8 cellular contexts compared by ENCODE assay signal in genomic region chr1:66300986-66301451, GRCh38.
A peak's percentile ranks its signal among the peaks of the same experiment; 100 is the strongest.
DNase-seq lines count a peak whose midpoint lies in the region; ATAC-seq and TF ChIP-seq lines count a peak whose summit lies in the region.

No MANE protein-coding gene starts in this region.

- H3K4me3 Mint-ChIP-seq in CD4-positive, alpha-beta memory T cell = peak overlapping the region; percentile 80 to 90 (median 84)

- H3K4me3 ChIP-seq in CD4-positive, alpha-beta memory T cell (ENCODE audit: low read length in 2 of 2) = no peak overlapping the region
- 0 out of 2 replicates have a peak overlapping the region, but pooled peaks have one; percentile 15 for H3K4me3 ChIP-seq in WI38 (ENCODE audit: low read depth, low read length)

- H3K9me3 Mint-ChIP-seq in CD4-positive, alpha-beta memory T cell = peaks cover 0 to 2% (median 0%) of the 10 kb centered on the region in 8 donors

- no peaks in the 10 kb centered on the region for H3K9me3 ChIP-seq in CD4-positive, alpha-beta memory T cell (ENCODE audit: control insufficient read depth in 1 of 2, low read length in 2 of 2)

- peaks cover 32% of the 10 kb centered on the region for H3K4me1 ChIP-seq in CD4-positive, alpha-beta memory T cell (ENCODE audit: insufficient read depth, low read length)
- peaks cover 6% of the 10 kb centered on the region for H3K4me1 ChIP-seq in foreskin keratinocyte

- CTCF ChIA-PET in CD4-positive, alpha-beta memory T cell (lab: Charles Lee; ENCODE audit: partially characterized antibody) = interaction anchor here (1.0 to 4.2 kb wide), 12 partner anchors 10 to 145 kb away, joined by 3 to 19 read pairs (median 6); no protein-coding TSS in a partner anchor

- H3K27ac Mint-ChIP-seq in CD4-positive, alpha-beta memory T cell = peak overlapping the region; percentile 83 to 98 (median 96)

- peak; percentile 81 for ATAC-seq in GM19438 (IDR thresholded peaks at IDR 0.05; ENCODE audit: low read depth, unreplicated experiment)
- peak; percentile 85 for ATAC-seq in HG03432 (IDR thresholded peaks at IDR 0.05; ENCODE audit: unreplicated experiment)
- ATAC-seq in foreskin keratinocyte = peak; percentile 75
- ATAC-seq in stimulated activated naive CD8-positive, alpha-beta T cell treated with anti-CD3 and anti-CD28 coated beads, Interleukin-15, Interleukin-2, amounts not matched to agents 100 U/mL and 50 U/mL, for 24 hours = peak; percentile 92

- intact Hi-C loops in CD4-positive, alpha-beta memory T cell (cut with micrococcal nuclease) = loop anchor here (1.0 to 2.0 kb wide), 2 partner anchors 18 to 29 kb away; no protein-coding TSS in a partner anchor

- H3K4me1 Mint-ChIP-seq in CD4-positive, alpha-beta memory T cell = peaks cover 23 to 41% (median 30%) of the 10 kb centered on the region in 4 donors

- POLR2A ChIA-PET in CD4-positive, alpha-beta memory T cell (lab: Charles Lee; ENCODE audit: partially characterized antibody) = interaction anchor here (0.7 to 7.6 kb wide), 15 partner anchors 8 to 469 kb away, joined by 3 to 101 read pairs (median 5); no protein-coding TSS in a partner anchor

- no peaks in the 10 kb centered on the region for H3K36me3 Mint-ChIP-seq in CD4-positive, alpha-beta memory T cell

- peak overlapping the region; percentile 52 for H3K27ac ChIP-seq in CD4-positive, alpha-beta memory T cell (ENCODE audit: low read depth, low read length)
- peak overlapping the region; percentile 46 for H3K27ac ChIP-seq in foreskin keratinocyte

- H3K36me3 ChIP-seq in CD4-positive, alpha-beta memory T cell (ENCODE audit: insufficient read depth, low read length) = no peaks in the 10 kb centered on the region

- H3K27me3 Mint-ChIP-seq in CD4-positive, alpha-beta memory T cell = no peaks in the 10 kb centered on the region

- TF ChIP-seq CTCF in WI38 (IDR thresholded peaks at IDR 0.05; ENCODE audit: low read depth, low read length) (no peak), foreskin keratinocyte (conservative IDR thresholded peaks at IDR 0.05) (no peak)

- no peaks in the 10 kb centered on the region for H3K27me3 ChIP-seq in CD4-positive, alpha-beta memory T cell (ENCODE audit: insufficient read depth, low read length)
- no peaks in the 10 kb centered on the region for H3K27me3 ChIP-seq in foreskin keratinocyte

- peak; percentile 56 to 68 (median 58) for DNase-seq in CD4-positive, alpha-beta memory T cell
- no peak for DNase-seq in foreskin keratinocyte
- peak; percentile 40 for DNase-seq in stimulated activated naive CD8-positive, alpha-beta T cell treated with anti-CD3 and anti-CD28 coated beads, Interleukin-15, Interleukin-2, amounts not matched to agents 100 U/mL and 50 U/mL, for 24 hours
- no peak for DNase-seq in NCI-H1436 treated with DMSO at 0.1 percent for 48 hours (lab: John Stamatoyannopoulos, UW)
- no peak for DNase-seq in NCI-H510A (lab: John Stamatoyannopoulos, UW)

Comparison
In these comparisons a context has a peak if more than half of its experiments do, and no peak if none do; other contexts are left out.
1. DNase-seq: peak in CD4-positive, alpha-beta memory T cell (5 of 5) and stimulated activated naive CD8-positive, alpha-beta T cell treated with anti-CD3 and anti-CD28 coated beads, Interleukin-15, Interleukin-2, amounts not matched to agents 100 U/mL and 50 U/mL, for 24 hours (single experiment); none in foreskin keratinocyte (0 of 2), NCI-H1436 treated with DMSO at 0.1 percent for 48 hours (single experiment) and NCI-H510A (single experiment).
2. Peak in every context shown above with its lines, with median percentiles within 50 percentile points of each other: ATAC-seq.